1 cellular context compared by ENCODE assay signal in genomic region chr17:50542795-50543774, GRCh38.
TF ChIP-seq lines count a peak whose summit lies in the region.

No MANE protein-coding gene starts in this region.

TF ChIP-seq in K562, 482 proteins besides CTCF, POLR2A, EP300 and RAD21:
- TF ChIP-seq ZBTB33 (CRISPR knock-in tag; IDR thresholded peaks at IDR 0.05), result no peak
- no peak for TF ChIP-seq MAFF (IDR thresholded peaks at IDR 0.05; ENCODE audit: low read length)
- TF ChIP-seq RUNX1 (IDR thresholded peaks at IDR 0.05; ENCODE audit: low read depth), result no peak
- TF ChIP-seq CCNT2 (IDR thresholded peaks at IDR 0.05; ENCODE audit: borderline replicate concordance, extremely low read depth, insufficient read length, low read depth, low read length), result no peak
- no peak for TF ChIP-seq HMGN3 (IDR thresholded peaks at IDR 0.05; ENCODE audit: borderline replicate concordance, extremely low read depth, insufficient read length, low read depth, low read length)
- TF ChIP-seq SMARCE1 (IDR thresholded peaks at IDR 0.05), result no peak
- TF ChIP-seq ZNF766 (CRISPR knock-in tag; conservative IDR thresholded peaks at IDR 0.05), result no peak
- no peak for TF ChIP-seq HDGF (IDR thresholded peaks at IDR 0.05)
- no peak for TF ChIP-seq MLLT1 (IDR thresholded peaks at IDR 0.05)
- no peak for TF ChIP-seq ZFP1 (CRISPR knock-in tag; IDR thresholded peaks at IDR 0.05)
- TF ChIP-seq TAF9B (IDR thresholded peaks at IDR 0.05; ENCODE audit: partially characterized antibody), result no peak
- no peak for TF ChIP-seq SAP30 (IDR thresholded peaks at IDR 0.05; ENCODE audit: borderline replicate concordance, insufficient read depth, low read depth, low read length, poor library complexity, severe bottlenecking)
- no peak for TF ChIP-seq ZNF24 (IDR thresholded peaks at IDR 0.05)
- TF ChIP-seq ZNF778 (CRISPR knock-in tag; IDR thresholded peaks at IDR 0.05), result no peak
- no peak for TF ChIP-seq HMG20B (CRISPR knock-in tag; IDR thresholded peaks at IDR 0.05)
- no peak for TF ChIP-seq TAF15 (IDR thresholded peaks at IDR 0.05; ENCODE audit: low read depth, low read length)
- TF ChIP-seq TFE3 (CRISPR knock-in tag; IDR thresholded peaks at IDR 0.05), result no peak
- no peak for TF ChIP-seq ZNF232 (CRISPR knock-in tag; IDR thresholded peaks at IDR 0.05)
- TF ChIP-seq ZNF830 (CRISPR knock-in tag; IDR thresholded peaks at IDR 0.05), result no peak
